Comparison of ENCODE assay signal across 1 cellular context in genomic region chr21:27565418-27565817, GRCh38.
TF ChIP-seq lines count a peak whose summit lies in the region.

No MANE protein-coding gene starts in this region.

TF ChIP-seq in IMR-90, 13 proteins besides CTCF, POLR2A, EP300 and RAD21 (continued from another document):
- TF ChIP-seq USF2 (IDR thresholded peaks at IDR 0.05; ENCODE audit: low read depth, low read length) = no peak
